9 cellular contexts compared by ENCODE assay signal in genomic region chr20:62668441-62669027, GRCh38. TPM values are rescaled to one million over a fixed set of nuclear protein-coding genes. Genes with fewer than 3 reads are reported as not detected.
DNase-seq lines count a peak whose midpoint lies in the region; ATAC-seq and TF ChIP-seq lines count a peak whose summit lies in the region.
"Had no signal": no experiment of that assay in that cellular context is flagged by ENCODE, and none has a peak within 500 bp of the region (broad histone marks: within the 10 kb centered on the region; RNA-seq: fewer than 3 reads in every experiment).

No MANE protein-coding gene starts in this region.

- H3K36me3 ChIP-seq in esophagus muscularis mucosa (peaks cover 0 to 81% (median 5%) of the 10 kb centered on the region in 4 donors), vagina (no peaks in the 10 kb centered on the region)

- H3K9me3 ChIP-seq in esophagus muscularis mucosa (no peaks in the 10 kb centered on the region), vagina (no peaks in the 10 kb centered on the region)

- H3K27ac ChIP-seq in esophagus muscularis mucosa (replicated peaks in 1 of 4) (no peak overlapping the region), vagina (no peak overlapping the region)

- no peak for TF ChIP-seq POLR2A in esophagus muscularis mucosa (IDR thresholded peaks at IDR 0.05; ENCODE audit: low read depth)
- TF ChIP-seq POLR2A in vagina (IDR thresholded peaks at IDR 0.05): no peak

- ATAC-seq in GM18873 (IDR thresholded peaks at IDR 0.05; ENCODE audit: low FRiP score, unreplicated experiment): no peak

- H3K4me1 ChIP-seq in esophagus muscularis mucosa (peaks cover 14 to 24% (median 16%) of the 10 kb centered on the region in 4 donors), vagina (no peaks in the 10 kb centered on the region)

- TF ChIP-seq CTCF in esophagus muscularis mucosa (IDR thresholded peaks at IDR 0.05) (peak; percentile 88 to 95 (median 91)), vagina (IDR thresholded peaks at IDR 0.05) (peak; percentile 52 to 79 (median 75))

- H3K27me3 ChIP-seq in esophagus muscularis mucosa: peaks cover 0 to 22% (median under 1%) of the 10 kb centered on the region in 4 donors
- H3K27me3 ChIP-seq in vagina: no peaks in the 10 kb centered on the region

- DNase-seq in Ammon's horn (ENCODE audit: low spot score) (peak; percentile 87), GM19240 (ENCODE audit: insufficient read length, low spot score) (peak; percentile 65), NCI-H2196 treated with DMSO at 0.1 percent for 48 hours (lab: John Stamatoyannopoulos, UW; ENCODE audit: unreplicated experiment) (peak; percentile 48), esophagus muscularis mucosa (ENCODE audit: extremely low spot score) (no peak), myocyte (ENCODE audit: low read depth) (peak; percentile 86), vagina (ENCODE audit: extremely low spot score in 2 of 2) (no peak)
- peak; percentile 29 to 43 for DNase-seq in activated CD4-positive, alpha-beta T cell treated with anti-CD3 and anti-CD28 coated beads, Interleukin-2, amount 50 U/mL, for 4 hours
- DNase-seq: naive B cell had no signal

- intact Hi-C loops in esophagus muscularis mucosa (cut with DNase I): loop anchor here (1.0 to 2.0 kb wide), 2 partner anchors 123 to 140 kb away; no protein-coding TSS in a partner anchor
- intact Hi-C loops in vagina (cut with DNase I): loop anchor here (5.0 kb wide), 1 partner anchor 124 kb away; no protein-coding TSS in a partner anchor

- TF ChIP-seq EP300 in esophagus muscularis mucosa (IDR thresholded peaks at IDR 0.05): no peak

- whole genome bisulfite sequencing in esophagus muscularis mucosa: 20% methylated on average over 8 of the region's 13 CpGs

- no peak overlapping the region for H3K4me3 ChIP-seq in esophagus muscularis mucosa
- no peak overlapping the region for H3K4me3 ChIP-seq in vagina

RNA-seq across cellular contexts. Expression of gene SLCO4A1, which starts 26.2 kb away (rescaled TPM):
- total RNA-seq in esophagus muscularis mucosa (10 to 100 TPM in 3 of 4 donors, 1 to 10 TPM in 1; 10.0 to 42.4 (median 30.1) TPM), myocyte (0.11 and 0.16 TPM in 2 replicates), vagina (45.9 TPM)
- 0.32 TPM for polyA plus RNA-seq in myocyte (2012)

RNA-seq across cellular contexts. Expression of gene NTSR1, which starts 40.1 kb away (rescaled TPM):
- total RNA-seq in esophagus muscularis mucosa (1 to 10 TPM in 1 of 4 donors, under 1 TPM in 3; 0.42 to 1.6 (median 0.80) TPM), myocyte (not detected in 2 replicates), vagina (0.49 TPM)
- not detected for polyA plus RNA-seq in myocyte (2012)

Comparison
In these comparisons a context has a peak if more than half of its experiments do, and no peak if none do; other contexts are left out.
1. DNase-seq: peak in Ammon's horn (single experiment), GM19240 (single experiment), NCI-H2196 treated with DMSO at 0.1 percent for 48 hours (single experiment), activated CD4-positive, alpha-beta T cell treated with anti-CD3 and anti-CD28 coated beads, Interleukin-2, amount 50 U/mL, for 4 hours (2 of 2) and myocyte (single experiment); none in esophagus muscularis mucosa (single experiment) and vagina (0 of 2).